1 cellular context compared by ENCODE assay signal in the genomic region with DNA sequence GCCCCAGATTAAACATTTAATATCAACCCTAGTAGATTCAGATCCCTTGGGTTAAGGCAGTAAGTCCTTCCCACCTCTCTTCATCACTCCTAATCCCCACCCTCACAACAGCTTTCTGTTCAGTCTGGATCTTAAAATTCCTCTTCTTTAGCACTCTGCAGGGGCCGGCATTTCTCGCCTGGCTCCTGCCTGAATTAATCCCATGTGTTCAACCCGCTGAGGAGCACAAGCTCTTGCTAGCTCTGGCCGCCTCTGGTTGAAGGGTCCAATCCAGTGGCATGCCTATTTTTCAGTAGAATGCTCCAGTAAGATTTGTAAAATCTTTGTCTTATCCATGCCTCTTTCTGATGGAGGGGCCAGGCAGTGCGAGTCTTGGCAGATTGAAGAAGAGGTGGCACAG.
TF ChIP-seq lines count a peak whose summit lies in the region.

No MANE protein-coding gene starts in this region.

TF ChIP-seq in GM23338, 12 proteins besides CTCF, POLR2A, EP300 and RAD21 (continued from another document):
- TF ChIP-seq ZNF462 (CRISPR knock-in tag; IDR thresholded peaks at IDR 0.05) (no peak), EZH2phosphoT487 (IDR thresholded peaks at IDR 0.05; ENCODE audit: unreplicated experiment) (no peak), ZNF114 (CRISPR knock-in tag; IDR thresholded peaks at IDR 0.05) (no peak), CREB1 (CRISPR knock-in tag; IDR thresholded peaks at IDR 0.05; ENCODE audit: low read depth) (no peak), ZNF331 (CRISPR knock-in tag; IDR thresholded peaks at IDR 0.05; ENCODE audit: low read depth) (no peak), STAT1 (IDR thresholded peaks at IDR 0.05; ENCODE audit: unreplicated experiment) (no peak), EZH2 (IDR thresholded peaks at IDR 0.05; ENCODE audit: low read depth, unreplicated experiment) (no peak), JUNB (IDR thresholded peaks at IDR 0.05; ENCODE audit: unreplicated experiment) (no peak)
- TF ChIP-seq, protein P1, sequence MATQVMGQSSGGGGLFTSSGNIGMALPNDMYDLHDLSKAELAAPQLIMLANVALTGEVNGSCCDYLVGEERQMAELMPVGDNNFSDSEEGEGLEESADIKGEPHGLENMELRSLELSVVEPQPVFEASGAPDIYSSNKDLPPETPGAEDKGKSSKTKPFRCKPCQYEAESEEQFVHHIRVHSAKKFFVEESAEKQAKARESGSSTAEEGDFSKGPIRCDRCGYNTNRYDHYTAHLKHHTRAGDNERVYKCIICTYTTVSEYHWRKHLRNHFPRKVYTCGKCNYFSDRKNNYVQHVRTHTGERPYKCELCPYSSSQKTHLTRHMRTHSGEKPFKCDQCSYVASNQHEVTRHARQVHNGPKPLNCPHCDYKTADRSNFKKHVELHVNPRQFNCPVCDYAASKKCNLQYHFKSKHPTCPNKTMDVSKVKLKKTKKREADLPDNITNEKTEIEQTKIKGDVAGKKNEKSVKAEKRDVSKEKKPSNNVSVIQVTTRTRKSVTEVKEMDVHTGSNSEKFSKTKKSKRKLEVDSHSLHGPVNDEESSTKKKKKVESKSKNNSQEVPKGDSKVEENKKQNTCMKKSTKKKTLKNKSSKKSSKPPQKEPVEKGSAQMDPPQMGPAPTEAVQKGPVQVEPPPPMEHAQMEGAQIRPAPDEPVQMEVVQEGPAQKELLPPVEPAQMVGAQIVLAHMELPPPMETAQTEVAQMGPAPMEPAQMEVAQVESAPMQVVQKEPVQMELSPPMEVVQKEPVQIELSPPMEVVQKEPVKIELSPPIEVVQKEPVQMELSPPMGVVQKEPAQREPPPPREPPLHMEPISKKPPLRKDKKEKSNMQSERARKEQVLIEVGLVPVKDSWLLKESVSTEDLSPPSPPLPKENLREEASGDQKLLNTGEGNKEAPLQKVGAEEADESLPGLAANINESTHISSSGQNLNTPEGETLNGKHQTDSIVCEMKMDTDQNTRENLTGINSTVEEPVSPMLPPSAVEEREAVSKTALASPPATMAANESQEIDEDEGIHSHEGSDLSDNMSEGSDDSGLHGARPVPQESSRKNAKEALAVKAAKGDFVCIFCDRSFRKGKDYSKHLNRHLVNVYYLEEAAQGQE (IDR thresholded peaks at IDR 0.05; ENCODE audit: unreplicated experiment) = no peak
